ENCODE assay signal across 8 cellular contexts in the genomic region with DNA sequence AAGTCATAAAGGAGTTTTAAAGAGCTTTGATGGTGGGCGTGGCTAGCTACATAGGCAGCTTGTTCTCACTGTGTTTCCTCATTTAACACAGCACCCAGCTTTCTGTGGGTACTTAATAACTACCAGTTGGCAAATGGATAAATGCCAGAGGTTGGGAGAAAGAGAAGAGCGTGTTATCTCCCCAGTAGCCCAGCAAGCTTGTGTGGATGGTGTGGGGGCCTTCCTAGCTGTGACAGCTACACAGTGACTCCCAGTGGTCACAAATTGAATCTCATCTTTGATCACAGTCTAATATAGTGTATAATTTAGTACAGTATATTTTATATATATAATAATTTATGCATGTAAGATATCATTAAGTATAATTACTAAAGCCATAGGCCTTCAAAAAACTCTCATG.
DNase-seq lines count a peak whose midpoint lies in the region; ATAC-seq and TF ChIP-seq lines count a peak whose summit lies in the region.

No MANE protein-coding gene starts in this region.

- intact Hi-C loops in PC-3 (cut with micrococcal nuclease) = loop anchor here (5.0 to 10.0 kb wide), 2 partner anchors 239 to 977 kb away; no protein-coding TSS in a partner anchor

- no peaks in the 10 kb centered on the region for H3K36me3 ChIP-seq in PC-3 (ENCODE audit: low read depth, low read length)

- H3K27me3 ChIP-seq in PC-3 (ENCODE audit: low read length) = no peaks in the 10 kb centered on the region; the same call in 1 of the 2 replicates

- H3F3A ChIP-seq in PC-3 (ENCODE audit: low read length, unreplicated experiment) = no peaks in the 10 kb centered on the region

- H2AFZ ChIP-seq in PC-3 (ENCODE audit: low read length) = no peak overlapping the region

- ATAC-seq in GM18519 (IDR thresholded peaks at IDR 0.05; ENCODE audit: low FRiP score, unreplicated experiment) = peak; percentile 83
- peak; percentile 85 for ATAC-seq in HG03565 (IDR thresholded peaks at IDR 0.05; ENCODE audit: unreplicated experiment)
- peak; percentile 92 for ATAC-seq in PC-3

- TF ChIP-seq CTCF in PC-3 (conservative IDR thresholded peaks at IDR 0.05; ENCODE audit: low read depth, low read length) (peak; percentile 68), fibroblast of the aortic adventitia (IDR thresholded peaks at IDR 0.05; ENCODE audit: insufficient read depth, low read length) (peak; percentile 47)

- no peaks in the 10 kb centered on the region for H3K9me3 ChIP-seq in PC-3 (ENCODE audit: low read length)

- CTCF ChIA-PET in PC-3 (lab: Charles Lee) = interaction anchor here (0.6 to 1.4 kb wide), 3 partner anchors 513 to 1872 kb away, joined by 3 to 6 read pairs (median 5); no protein-coding TSS in a partner anchor

- no peaks in the 10 kb centered on the region for H3K9me2 ChIP-seq in PC-3 (replicated peaks; ENCODE audit: low read length)

- no peak overlapping the region for H3K27ac ChIP-seq in PC-3 (ENCODE audit: low read length)

- POLR2A ChIA-PET in PC-3 (lab: Charles Lee; ENCODE audit: unreplicated experiment) = interaction anchor here (0.7 kb wide), 1 partner anchor 197 kb away, joined by 6 read pairs; no protein-coding TSS in a partner anchor

- no peaks in the 10 kb centered on the region for H4K20me1 ChIP-seq in PC-3 (ENCODE audit: low read length)

- no peaks in the 10 kb centered on the region for H3K79me2 ChIP-seq in PC-3 (ENCODE audit: low read length)

- no TSS peak for BruUV-seq in PC-3 (replicated peaks; lab: Mats Ljungman, UMichigan)

- no peak overlapping the region for H3K4me2 ChIP-seq in PC-3 (ENCODE audit: low read length)

- H3K4me3 ChIP-seq in PC-3 (ENCODE audit: low read length) (no peak overlapping the region), fibroblast of the aortic adventitia (ENCODE audit: low read depth, low read length) (no peak overlapping the region)

- no peaks in the 10 kb centered on the region for H3K4me1 ChIP-seq in PC-3 (ENCODE audit: insufficient read depth, low read length)

- DNase-seq in PC-3 (peak; percentile 59), fibroblast of the aortic adventitia (ENCODE audit: low read depth) (peak; percentile 43), retina (peak; percentile 36), occipital lobe (lab: John Stamatoyannopoulos, UW) (no peak)
- no peak for DNase-seq in stimulated activated CD4-positive, alpha-beta T cell treated with anti-CD3 and anti-CD28 coated beads, Interleukin-12 subunit alpha, Interleukin-12 subunit beta, amount 100 ng/mL, for 4 hours
- DNase-seq in activated CD4-positive, alpha-beta T cell treated with anti-CD3 and anti-CD28 coated beads for 4 hours = no peak

- no peak overlapping the region for H3K9ac ChIP-seq in PC-3 (ENCODE audit: low read length)

Comparison
In these comparisons a context has a peak if more than half of its experiments do, and no peak if none do; other contexts are left out.
1. DNase-seq: peak in PC-3 (single experiment), fibroblast of the aortic adventitia (single experiment) and retina (single experiment); none in occipital lobe (single experiment), stimulated activated CD4-positive, alpha-beta T cell treated with anti-CD3 and anti-CD28 coated beads, Interleukin-12 subunit alpha, Interleukin-12 subunit beta, amount 100 ng/mL, for 4 hours (single experiment) and activated CD4-positive, alpha-beta T cell treated with anti-CD3 and anti-CD28 coated beads for 4 hours (0 of 2).
2. Peak in every context shown above with its lines, with median percentiles within 50 percentile points of each other: ATAC-seq.